8 cellular contexts compared by ENCODE assay signal in genomic region chr18:22933206-22933957, GRCh38. TPM values are rescaled to one million over a fixed set of nuclear protein-coding genes. Genes with fewer than 3 reads are reported as not detected.
DNase-seq lines count a peak whose midpoint lies in the region; ATAC-seq lines count a peak whose summit lies in the region.

Gene RBBP8 (plus strand): TSS chr18:22933328. CDS start chr18:22936852, 3,524 bp downstream.

- H3K9me3 Mint-ChIP-seq in effector memory CD8-positive, alpha-beta T cell = no peaks in the 10 kb centered on the region

- peaks cover 1% of the 10 kb centered on the region for H3K4me1 ChIP-seq in mesenchymal stem cell (ENCODE audit: control insufficient read depth, insufficient read depth, low read depth, low read length)

- H2BK5ac ChIP-seq in mesenchymal stem cell (ENCODE audit: low read depth, low read length, poor library complexity, severe bottlenecking) = peak within 1 kb of the TSS; percentile 4

- H3K23ac ChIP-seq in mesenchymal stem cell (ENCODE audit: low read length in 2 of 2) = peak within 1 kb of the TSS in 1 of 2 experiments; percentile 96

- peak within 1 kb of the TSS in 1 of 2 experiments; percentile 86 for H3K14ac ChIP-seq in mesenchymal stem cell (ENCODE audit: low read length in 2 of 2)

- peak; percentile 56 for DNase-seq in CMK (ENCODE audit: low read depth)
- DNase-seq in HS-27A (ENCODE audit: low read depth) = peak; percentile 55
- peak; percentile 69 for DNase-seq in NOMO-1 treated with DMSO at 0.1 percent for 48 hours (lab: John Stamatoyannopoulos, UW; ENCODE audit: unreplicated experiment)
- DNase-seq in activated CD8-positive, alpha-beta memory T cell treated with anti-CD3 and anti-CD28 coated beads for 48 hours (ENCODE audit: low read depth in 2 of 3, low spot score in 2 of 3) = peak; percentile 73 to 76 (median 74)
- peak; percentile 67 to 77 (median 76) for DNase-seq in effector memory CD8-positive, alpha-beta T cell
- DNase-seq in mesenchymal stem cell = peak; percentile 87
- DNase-seq in stimulated activated CD8-positive, alpha-beta memory T cell treated with anti-CD3 and anti-CD28 coated beads, Interleukin-12 subunit alpha, Interleukin-12 subunit beta, amount 100 ng/mL, for 4 hours (ENCODE audit: low read depth) = peak; percentile 74

- H3K4me3 Mint-ChIP-seq in effector memory CD8-positive, alpha-beta T cell = peak within 1 kb of the TSS; percentile 86 to 95

- peak within 1 kb of the TSS; percentile 98 for H3K4me2 ChIP-seq in mesenchymal stem cell (ENCODE audit: low read length, poor library complexity, severe bottlenecking)

- H2BK12ac ChIP-seq in mesenchymal stem cell (ENCODE audit: low read length in 2 of 2) = peak within 1 kb of the TSS in 1 of 2 experiments; percentile 63

- H2BK120ac ChIP-seq in mesenchymal stem cell (ENCODE audit: low read depth, low read length) = peak within 1 kb of the TSS; percentile 57

- peaks cover 8% of the 10 kb centered on the region for H3K36me3 Mint-ChIP-seq in effector memory CD8-positive, alpha-beta T cell (ENCODE audit: insufficient read depth)

- peak within 1 kb of the TSS; percentile 67 for H2BK15ac ChIP-seq in mesenchymal stem cell (ENCODE audit: low read depth, poor library complexity, severe bottlenecking)

- peak within 1 kb of the TSS; percentile 78 for H3K27ac ChIP-seq in mesenchymal stem cell (ENCODE audit: low read length, poor library complexity, severe bottlenecking)

- peaks cover 7% of the 10 kb centered on the region in 2 experiments for H3K36me3 ChIP-seq in mesenchymal stem cell (ENCODE audit: control insufficient read depth in 1 of 2, insufficient read depth in 2 of 2, low read depth in 1 of 2, low read length in 2 of 2)

- H3K4ac ChIP-seq in mesenchymal stem cell (ENCODE audit: low read depth in 1 of 2, low read length in 2 of 2) = peak within 1 kb of the TSS in 1 of 2 experiments; percentile 79

- H3K4me1 Mint-ChIP-seq in effector memory CD8-positive, alpha-beta T cell (ENCODE audit: low read depth in 2 of 2) = peaks cover 11 to 12% of the 10 kb centered on the region in 2 donors

- peak within 1 kb of the TSS; percentile 69 to 87 for H3K27ac Mint-ChIP-seq in effector memory CD8-positive, alpha-beta T cell

- peak within 1 kb of the TSS; percentile 98 for H3K9ac ChIP-seq in mesenchymal stem cell (ENCODE audit: low read length)

- H4K8ac ChIP-seq in mesenchymal stem cell (ENCODE audit: low read length) = peak within 1 kb of the TSS; percentile 75

- H4K91ac ChIP-seq in mesenchymal stem cell (ENCODE audit: low read length) = peak within 1 kb of the TSS; percentile 56

- no peak within 1 kb of the TSS for H2AK5ac ChIP-seq in mesenchymal stem cell (ENCODE audit: low read length, severe bottlenecking)

- peak within 1 kb of the TSS; percentile 56 to 60 for H3K18ac ChIP-seq in mesenchymal stem cell (ENCODE audit: low read depth in 1 of 2, low read length in 2 of 2)

- H3K27me3 ChIP-seq in mesenchymal stem cell (ENCODE audit: control insufficient read depth in 1 of 2, insufficient read depth in 1 of 2, low read length in 2 of 2) = no peaks in the 10 kb centered on the region

- peak within 1 kb of the TSS; percentile 82 to 86 for H3K4me3 ChIP-seq in mesenchymal stem cell (ENCODE audit: insufficient read depth in 1 of 2, low read depth in 1 of 2, low read length in 2 of 2)

- no peaks in the 10 kb centered on the region for H3K9me3 ChIP-seq in mesenchymal stem cell (ENCODE audit: control insufficient read depth, low read length)

- peaks cover 6% of the 10 kb centered on the region for H3K79me1 ChIP-seq in mesenchymal stem cell (replicated peaks; ENCODE audit: low read length, poor library complexity, severe bottlenecking)

- WGBS in mesenchymal stem cell = under 1% methylated on average over 64 of the region's 81 CpGs

- H3K27me3 Mint-ChIP-seq in effector memory CD8-positive, alpha-beta T cell = no peaks in the 10 kb centered on the region

- peak within 1 kb of the TSS; percentile 89 for H2AFZ ChIP-seq in mesenchymal stem cell (ENCODE audit: low read depth, low read length)

- peak; percentile 73 for ATAC-seq in GM19467 (IDR thresholded peaks at IDR 0.05; ENCODE audit: unreplicated experiment)
- ATAC-seq in effector memory CD8-positive, alpha-beta T cell (replicated peaks) = peak; percentile 74

RNA-seq across cellular contexts. Expression of gene RBBP8, which starts in this region (rescaled TPM):
- 17.1 TPM for polyA plus RNA-seq in mesenchymal stem cell (2013, experiment 1 of 2)
- 18.7 TPM for polyA plus RNA-seq in mesenchymal stem cell (2013, experiment 2 of 2)

Comparison
In these comparisons a context has a peak if more than half of its experiments do, and no peak if none do; other contexts are left out.
1. Peak in every context shown above with its lines: DNase-seq, ATAC-seq, H3K4me3 ChIP-seq and H3K27ac ChIP-seq.